ENCODE assay signal across 10 cellular contexts in the genomic region with DNA sequence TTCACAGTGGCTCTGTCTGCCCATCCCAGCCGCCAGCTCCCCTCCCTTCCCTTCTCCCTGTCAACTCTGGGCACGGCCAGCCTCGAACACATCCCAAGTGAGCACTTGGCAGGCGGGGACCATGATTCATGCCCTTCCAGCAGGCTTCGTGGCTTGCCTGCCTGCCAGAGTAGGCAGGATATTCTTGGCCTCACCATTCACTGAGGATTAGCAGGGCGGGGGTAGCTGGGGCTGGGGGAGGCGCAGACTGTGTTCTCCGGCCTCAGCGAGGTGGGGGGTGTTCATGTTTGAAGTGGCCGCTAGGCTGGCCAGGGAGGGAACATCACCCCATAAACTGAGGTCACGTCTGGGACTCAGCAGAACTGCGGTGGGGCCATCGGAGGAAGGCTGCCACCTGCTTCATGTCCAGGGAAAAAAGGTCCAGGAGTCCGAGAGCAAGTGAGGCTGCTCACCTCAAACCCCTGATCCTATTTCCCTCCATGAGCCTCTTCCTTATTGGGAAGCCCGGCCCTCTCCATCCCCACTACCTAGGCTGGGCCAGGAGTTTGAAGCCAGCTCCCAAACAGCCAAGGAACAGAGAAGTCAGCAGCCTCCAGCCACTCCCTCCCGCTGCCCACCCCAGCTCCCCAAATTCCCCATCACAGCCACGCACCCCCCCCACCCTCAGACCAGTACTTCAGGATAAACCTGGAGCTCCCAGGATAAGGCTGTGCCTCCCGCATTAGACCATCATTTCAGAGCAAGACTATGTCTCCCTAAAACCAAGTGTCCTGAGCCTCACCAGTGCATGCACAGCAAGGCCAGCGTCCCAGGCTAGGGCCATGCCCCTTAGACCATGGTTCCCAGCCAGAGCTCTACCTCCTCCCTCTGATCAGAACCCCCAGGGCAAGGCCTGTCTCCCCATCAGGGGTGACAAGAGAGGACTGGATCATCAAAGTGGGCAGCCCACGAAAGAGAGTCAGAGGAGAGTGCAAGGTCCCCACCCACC. TPM values are rescaled to one million over a fixed set of nuclear protein-coding genes. Genes with fewer than 3 reads are reported as not detected.
A peak's percentile ranks its signal among the peaks of the same experiment; 100 is the strongest.
DNase-seq lines count a peak whose midpoint lies in the region; TF ChIP-seq lines count a peak whose summit lies in the region.
"Had no signal": no experiment of that assay in that cellular context is flagged by ENCODE, and none has a peak within 500 bp of the region (broad histone marks: within the 10 kb centered on the region; RNA-seq: fewer than 3 reads in every experiment).

No MANE protein-coding gene starts in this region.

- H3K4me3 Mint-ChIP-seq in brain = no peak overlapping the region
- H3K4me3 Mint-ChIP-seq: natural killer cell treated with Interleukin-12 subunit alpha and Interleukin-12 subunit beta and Interleukin-15 and Interleukin-18, amount 100 ng/mL, for 72 hours had no signal

- DNase-seq in NCI-H82 (lab: John Stamatoyannopoulos, UW) (peak; percentile 42), NCI-H82 treated with DMSO at 0.1 percent for 48 hours (lab: John Stamatoyannopoulos, UW; ENCODE audit: unreplicated experiment) (no peak), hypothalamus (lab: John Stamatoyannopoulos, UW) (peak in 41 of 51 donors; percentile 9 to 85 (median 58)), superior temporal gyrus (ENCODE audit: extremely low spot score) (peak; percentile 66), DMS153 (lab: John Stamatoyannopoulos, UW) (no peak), DMS79 treated with DMSO at 0.1 percent for 48 hours (lab: John Stamatoyannopoulos, UW) (no peak), GOT3 (lab: John Stamatoyannopoulos, UW) (no peak)
- DNase-seq: activated CD4-positive, CD25-positive, alpha-beta regulatory T cell treated with anti-CD3 and anti-CD28 coated beads, Interleukin-2, amount 50 U/mL, for 72 hours had no signal

- H3K27me3 Mint-ChIP-seq in brain = peaks cover 3% of the 10 kb centered on the region
- H3K27me3 Mint-ChIP-seq: natural killer cell treated with Interleukin-12 subunit alpha and Interleukin-12 subunit beta and Interleukin-15 and Interleukin-18, amount 100 ng/mL, for 72 hours had no signal

- TF ChIP-seq CTCF in brain (conservative IDR thresholded peaks at IDR 0.05) = no peak

- peaks cover 21% of the 10 kb centered on the region for H3K4me1 Mint-ChIP-seq in brain

- H3K36me3 Mint-ChIP-seq in brain = peaks cover 25% of the 10 kb centered on the region
- H3K36me3 Mint-ChIP-seq: natural killer cell treated with Interleukin-12 subunit alpha and Interleukin-12 subunit beta and Interleukin-15 and Interleukin-18, amount 100 ng/mL, for 72 hours had no signal

- no peaks in the 10 kb centered on the region for H3K9me3 Mint-ChIP-seq in brain
- H3K9me3 Mint-ChIP-seq: natural killer cell treated with Interleukin-12 subunit alpha and Interleukin-12 subunit beta and Interleukin-15 and Interleukin-18, amount 100 ng/mL, for 72 hours had no signal

- H3K27ac Mint-ChIP-seq in brain = peak overlapping the region in 4 of 5 experiments; percentile 16 to 87 (median 63)
- H3K27ac Mint-ChIP-seq: natural killer cell treated with Interleukin-12 subunit alpha and Interleukin-12 subunit beta and Interleukin-15 and Interleukin-18, amount 100 ng/mL, for 72 hours had no signal

RNA-seq across cellular contexts. Expression of gene RABGEF1, which starts 42.8 kb away (rescaled TPM):
- polyA plus RNA-seq in brain (ENCODE audit: insufficient read depth, low read depth, low replicate concordance) = 16.6 TPM

Comparison
In these comparisons a context has a peak if more than half of its experiments do, and no peak if none do; other contexts are left out.
1. DNase-seq: peak in NCI-H82 (single experiment), hypothalamus (41 of 51) and superior temporal gyrus (single experiment); none in NCI-H82 treated with DMSO at 0.1 percent for 48 hours (single experiment), DMS153 (single experiment), DMS79 treated with DMSO at 0.1 percent for 48 hours (single experiment) and GOT3 (single experiment).